Comparison of ENCODE assay signal across 9 cellular contexts in the genomic region with DNA sequence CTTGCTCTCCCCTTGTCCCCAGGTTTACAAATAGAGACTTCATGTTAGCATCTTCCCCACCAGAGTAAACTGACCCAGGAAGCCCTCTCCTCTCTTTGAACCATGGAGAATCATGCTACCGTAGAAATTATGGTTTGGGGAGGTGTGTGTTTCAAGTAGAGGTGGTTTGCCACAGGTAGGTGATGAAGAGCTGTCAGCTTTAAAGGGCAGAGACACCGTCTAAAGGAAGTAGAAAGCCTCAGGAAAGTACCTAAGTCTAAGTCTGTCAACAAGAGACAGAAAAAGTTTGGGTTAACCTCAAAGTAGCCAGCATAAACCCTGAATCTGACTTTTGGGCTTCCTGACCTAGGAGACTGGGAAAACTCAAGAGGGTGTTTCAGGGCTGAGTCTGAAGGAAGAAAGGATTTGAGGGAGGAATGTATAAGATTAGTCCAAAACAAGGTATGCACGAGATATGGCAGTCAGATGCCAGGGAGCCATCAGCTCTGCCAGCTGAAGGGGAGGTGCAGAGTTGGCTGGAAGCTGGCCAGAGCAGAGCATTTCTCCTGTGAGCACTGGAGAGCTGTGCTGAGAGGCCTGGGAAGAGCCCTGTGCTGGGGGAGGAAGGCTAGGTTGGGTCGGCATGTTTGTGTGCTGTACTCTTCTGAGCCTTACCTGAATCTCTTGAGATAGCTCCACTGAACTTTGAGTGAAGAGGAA. TPM values are rescaled to one million over a fixed set of nuclear protein-coding genes. Genes with fewer than 3 reads are reported as not detected.
A peak's percentile ranks its signal among the peaks of the same experiment; 100 is the strongest.
DNase-seq lines count a peak whose midpoint lies in the region; ATAC-seq and TF ChIP-seq lines count a peak whose summit lies in the region.
"Had no signal": no experiment of that assay in that cellular context is flagged by ENCODE, and none has a peak within 500 bp of the region (broad histone marks: within the 10 kb centered on the region; RNA-seq: fewer than 3 reads in every experiment).

No MANE protein-coding gene starts in this region.

- H2AFZ ChIP-seq in osteoblast (ENCODE audit: low read length), result no peak overlapping the region

- TF ChIP-seq CTCF in GM12864 (IDR thresholded peaks at IDR 0.05; ENCODE audit: low read depth, low read length, missing control alignments) (no peak), activated B cell treated with CpG ODN at 0.5 μM for 24 hours (IDR thresholded peaks at IDR 0.05) (no peak), osteoblast (IDR thresholded peaks at IDR 0.05; ENCODE audit: extremely low read depth, low read depth, low read length) (no peak)

- H3K27me3 Mint-ChIP-seq in activated B cell treated with CpG ODN at 0.5 μM for 24 hours, result no peaks in the 10 kb centered on the region

- H3K36me3 Mint-ChIP-seq in activated B cell treated with CpG ODN at 0.5 μM for 24 hours (ENCODE audit: low read depth), result peaks cover 2% of the 10 kb centered on the region

- H3K27ac Mint-ChIP-seq in activated B cell treated with CpG ODN at 0.5 μM for 24 hours, result peak overlapping the region; percentile 98

- DNase-seq in GM12864 (ENCODE audit: low read depth) (peak; percentile 70), activated B cell treated with CpG ODN at 0.5 μM for 24 hours (no peak), epithelial cell of prostate (ENCODE audit: low read depth, low spot score) (no peak), osteoblast (ENCODE audit: insufficient read length, low spot score, missing footprints) (peak; percentile 52), HuH-7.5 (ENCODE audit: low spot score) (no peak), KG1 (lab: John Stamatoyannopoulos, UW) (no peak)

- CTCF ChIA-PET in activated B cell treated with CpG ODN at 0.5 μM for 24 hours (lab: Charles Lee), result interaction anchor here (1.0 to 13.3 kb wide), 7 partner anchors 8 to 415 kb away, joined by 3 to 358 read pairs (median 5); partner anchors contain the start of genes ENSA, GOLPH3L and MCL1

- H3K4me1 ChIP-seq in osteoblast (ENCODE audit: insufficient read depth, low read length), result peaks cover 69% of the 10 kb centered on the region

- H4K20me1 ChIP-seq in osteoblast (ENCODE audit: insufficient read depth, low read length), result peaks cover 6% of the 10 kb centered on the region

- peak overlapping the region; percentile 96 for H3K4me3 Mint-ChIP-seq in activated B cell treated with CpG ODN at 0.5 μM for 24 hours

- H3K4me2 ChIP-seq in osteoblast (ENCODE audit: insufficient read depth, low read length), result peak overlapping the region; percentile 96

- H3K27me3 ChIP-seq in osteoblast (ENCODE audit: insufficient read depth, low read length), result no peaks in the 10 kb centered on the region

- H3K36me3 ChIP-seq in osteoblast (ENCODE audit: insufficient read depth, low read length), result no peaks in the 10 kb centered on the region

- no peaks in the 10 kb centered on the region for H3K9me3 ChIP-seq in osteoblast (ENCODE audit: low read depth, low read length)

- POLR2A ChIA-PET in activated B cell treated with CpG ODN at 0.5 μM for 24 hours (lab: Charles Lee), result interaction anchor here (0.6 to 14.0 kb wide), 22 partner anchors 13 to 1199 kb away, joined by 3 to 1106 read pairs (median 4); partner anchors contain the start of genes CTSS, ENSA, FALEC and GOLPH3L

- peak; percentile 13 for ATAC-seq in HG03280 (IDR thresholded peaks at IDR 0.05; ENCODE audit: unreplicated experiment)
- ATAC-seq in activated B cell treated with CpG ODN at 0.5 μM for 24 hours (ENCODE audit: low read depth), result peak; percentile 27
- ATAC-seq in HG03135 (IDR thresholded peaks at IDR 0.05; ENCODE audit: unreplicated experiment), result no peak

- peaks cover 39% of the 10 kb centered on the region for H3K79me2 ChIP-seq in osteoblast (ENCODE audit: insufficient read depth, low read length)

- intact Hi-C loops in activated B cell treated with CpG ODN at 0.5 μM for 24 hours (cut with micrococcal nuclease), result loop anchor here (1.0 to 10.0 kb wide), 5 partner anchors 10 to 444 kb away; partner anchors contain the start of genes CTSS, FALEC, MINDY1 and PRUNE1

- peaks cover 78% of the 10 kb centered on the region for H3K4me1 Mint-ChIP-seq in activated B cell treated with CpG ODN at 0.5 μM for 24 hours

- H3K9me3 Mint-ChIP-seq in activated B cell treated with CpG ODN at 0.5 μM for 24 hours, result no peaks in the 10 kb centered on the region

- H3K4me3 ChIP-seq in GM12864 (ENCODE audit: low read depth, low read length) (peak overlapping the region; percentile 42), osteoblast (ENCODE audit: insufficient read depth, low read length) (no peak overlapping the region)
- H3K4me3 ChIP-seq: SK-N-MC had no signal

- H3K27ac ChIP-seq in epithelial cell of prostate (peak overlapping the region; percentile 100), osteoblast (ENCODE audit: low read depth, low read length) (peak overlapping the region; percentile 100)
- H3K27ac ChIP-seq: SK-N-MC had no signal

RNA-seq across cellular contexts. Expression of gene ADAMTSL4, which starts 14.3 kb away (rescaled TPM):
- total RNA-seq in activated B cell treated with CpG ODN at 0.5 μM for 24 hours, result 0.11 TPM in 1 of 2 replicates, not detected in the other
- total RNA-seq in osteoblast, result 3.2 and 5.4 TPM in 2 replicates

RNA-seq across cellular contexts. Expression of gene MCL1, which starts 15.9 kb away (rescaled TPM):
- total RNA-seq in activated B cell treated with CpG ODN at 0.5 μM for 24 hours (224 and 233 TPM in 2 replicates), osteoblast (168 and 176 TPM in 2 replicates)

RNA-seq across cellular contexts. Expression of gene FALEC, which starts 47.9 kb away (rescaled TPM):
- 1.1 TPM in 1 of 2 replicates, not detected in the other for total RNA-seq in activated B cell treated with CpG ODN at 0.5 μM for 24 hours
- total RNA-seq in osteoblast, result 0.36 TPM in 1 of 2 replicates, not detected in the other

RNA-seq across cellular contexts. Expression of gene ECM1, which starts 55.6 kb away (rescaled TPM):
- total RNA-seq in activated B cell treated with CpG ODN at 0.5 μM for 24 hours, result 1.7 and 2.1 TPM in 2 replicates
- 20.9 and 30.0 TPM in 2 replicates for total RNA-seq in osteoblast

Comparison
In these comparisons a context has a peak if more than half of its experiments do, and no peak if none do; other contexts are left out.
1. DNase-seq: peak in GM12864 (single experiment) and osteoblast (single experiment); none in activated B cell treated with CpG ODN at 0.5 μM for 24 hours (single experiment), epithelial cell of prostate (single experiment), HuH-7.5 (single experiment) and KG1 (single experiment).